Comparison of ENCODE assay signal across 16 cellular contexts in the genomic region with DNA sequence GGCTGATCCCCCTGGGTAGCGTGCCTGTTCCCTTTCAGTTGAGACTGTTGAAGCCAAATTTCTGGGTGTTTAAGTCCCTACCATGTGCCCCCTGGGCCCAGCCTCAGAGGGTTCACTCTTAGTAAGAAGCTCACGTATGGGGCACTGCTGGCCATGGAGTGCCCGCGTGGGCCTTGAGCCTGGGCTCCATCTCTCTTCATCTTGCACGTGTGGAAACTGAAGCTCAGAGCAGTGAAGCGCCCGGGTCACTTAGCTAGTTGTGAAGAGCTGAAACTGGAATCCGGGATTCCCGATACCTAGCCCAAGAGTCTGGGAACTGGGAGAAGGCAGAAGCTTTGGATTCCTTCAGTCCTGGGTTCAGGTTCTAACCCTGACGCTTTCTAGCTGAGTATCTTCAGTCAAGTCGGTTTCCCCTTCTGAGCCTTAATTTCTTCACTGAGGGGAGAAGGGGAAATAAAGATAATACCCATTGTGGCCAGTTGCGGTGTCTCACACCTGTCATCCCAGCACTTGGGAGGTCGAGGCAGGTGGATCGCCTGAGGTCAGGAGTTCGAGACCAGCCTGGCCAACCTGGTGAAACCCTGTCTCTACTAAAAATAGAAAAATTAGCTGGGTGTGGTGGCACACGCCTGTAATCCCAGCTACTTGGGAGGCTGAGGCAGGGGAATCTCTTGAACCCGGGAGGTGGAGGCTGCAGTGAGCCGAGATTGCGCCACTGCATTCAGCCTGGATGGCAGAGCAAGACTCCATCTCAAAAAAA.
DNase-seq lines count a peak whose midpoint lies in the region; ATAC-seq and TF ChIP-seq lines count a peak whose summit lies in the region.
"Had no signal": no experiment of that assay in that cellular context is flagged by ENCODE, and none has a peak within 500 bp of the region (broad histone marks: within the 10 kb centered on the region; RNA-seq: fewer than 3 reads in every experiment).

No MANE protein-coding gene starts in this region.

- peak; percentile 52 for DNase-seq in activated CD8-positive, alpha-beta memory T cell treated with anti-CD3 and anti-CD28 coated beads for 24 hours
- no peak for DNase-seq in activated CD8-positive, alpha-beta memory T cell treated with anti-CD3 and anti-CD28 coated beads, Interleukin-2, amount 50 U/mL, for 4 hours
- DNase-seq in body of pancreas, result peak in 1 of 4 donors; percentile 10
- DNase-seq in mesenchymal stem cell, result no peak
- peak; percentile 11 for DNase-seq in testis
- DNase-seq in GOT3 (lab: John Stamatoyannopoulos, UW), result no peak
- no peak for DNase-seq in tibial nerve (ENCODE audit: low spot score in 2 of 2)
- DNase-seq: activated naive CD4-positive, alpha-beta T cell treated with anti-CD3 and anti-CD28 coated beads, Interleukin-2, amount 10 ng/mL, durations not matched to agents 7 days and 5 days; CD8-positive, alpha-beta memory T cell; NCI-H1436 treated with DMSO at 0.1 percent for 48 hours; NCI-H345; T-helper 2 cell had no signal

- no peak overlapping the region for H3K4me3 ChIP-seq in body of pancreas
- no peak overlapping the region for H3K4me3 ChIP-seq in mesenchymal stem cell (ENCODE audit: insufficient read depth in 1 of 2, low read depth in 1 of 2, low read length in 2 of 2)
- H3K4me3 ChIP-seq in testis, result no peak overlapping the region
- H3K4me3 ChIP-seq in tibial nerve, result no peak overlapping the region
- H3K4me3 ChIP-seq: mucosa of descending colon, ovary had no signal

- H3K36me3 ChIP-seq in body of pancreas (replicated peaks in 1 of 2; ENCODE audit: insufficient read depth in 1 of 2, low read depth in 2 of 2), result no peaks in the 10 kb centered on the region
- peaks cover 0 to 9% of the 10 kb centered on the region in 2 experiments for H3K36me3 ChIP-seq in mesenchymal stem cell (ENCODE audit: control insufficient read depth in 1 of 2, insufficient read depth in 2 of 2, low read depth in 1 of 2, low read length in 2 of 2)
- H3K36me3 ChIP-seq in testis (ENCODE audit: low read depth, missing control alignments), result no peaks in the 10 kb centered on the region
- H3K36me3 ChIP-seq in tibial nerve, result no peaks in the 10 kb centered on the region
- H3K36me3 ChIP-seq: ovary had no signal

- no peak overlapping the region for H3K14ac ChIP-seq in mesenchymal stem cell (ENCODE audit: low read length in 2 of 2)

- H3K18ac ChIP-seq in mesenchymal stem cell (ENCODE audit: low read depth in 1 of 2, low read length in 2 of 2), result no peak overlapping the region

- H2BK120ac ChIP-seq in mesenchymal stem cell (ENCODE audit: low read depth, low read length), result no peak overlapping the region

- H3K4me1 ChIP-seq in body of pancreas (peaks cover 21% of the 10 kb centered on the region), mesenchymal stem cell (ENCODE audit: control insufficient read depth, insufficient read depth, low read depth, low read length) (peaks cover 18% of the 10 kb centered on the region), testis (peaks cover 5% of the 10 kb centered on the region), tibial nerve (peaks cover 0 to 43% (median 30%) of the 10 kb centered on the region in 4 donors)

- H2BK12ac ChIP-seq in mesenchymal stem cell (ENCODE audit: low read length in 2 of 2), result no peak overlapping the region

- no peaks in the 10 kb centered on the region for H3K9me3 ChIP-seq in body of pancreas
- no peaks in the 10 kb centered on the region for H3K9me3 ChIP-seq in mesenchymal stem cell (ENCODE audit: control insufficient read depth, low read length)
- H3K9me3 ChIP-seq in testis, result no peaks in the 10 kb centered on the region
- H3K9me3 ChIP-seq in tibial nerve, result no peaks in the 10 kb centered on the region
- H3K9me3 ChIP-seq: mucosa of descending colon, ovary had no signal

- H3K27ac ChIP-seq in body of pancreas (peak overlapping the region; percentile 74 to 96 (median 82)), mesenchymal stem cell (ENCODE audit: low read length, poor library complexity, severe bottlenecking) (no peak overlapping the region), testis (no peak overlapping the region), tibial nerve (peak overlapping the region in 2 of 4 donors; percentile 65 to 75)
- H3K27ac ChIP-seq: ovary had no signal

- no peak overlapping the region for H3K4me2 ChIP-seq in mesenchymal stem cell (ENCODE audit: low read length, poor library complexity, severe bottlenecking)

- H4K91ac ChIP-seq in mesenchymal stem cell (ENCODE audit: low read length), result no peak overlapping the region

- ATAC-seq in body of pancreas (no peak), GM21381 (IDR thresholded peaks at IDR 0.05; ENCODE audit: unreplicated experiment) (no peak)
- ATAC-seq: stimulated activated memory B cell treated with anti-CD40 and anti-IgM and Interleukin-4, amounts not matched to agents 10 μg/mL and 1 μg/mL and 100 μg/mL, for 72 hours had no signal

- intact Hi-C loops in body of pancreas (cut with DNase I) (no loop called here), testis (cut with DNase I; ENCODE audit: low total_unique reads) (no loop called here)

- H2BK15ac ChIP-seq in mesenchymal stem cell (ENCODE audit: low read depth, poor library complexity, severe bottlenecking), result peak overlapping the region; percentile 60

- TF ChIP-seq POLR2A in body of pancreas (IDR thresholded peaks at IDR 0.05) (no peak), testis (IDR thresholded peaks at IDR 0.05) (no peak), tibial nerve (IDR thresholded peaks at IDR 0.05) (no peak)

- TF ChIP-seq EP300 in tibial nerve (IDR thresholded peaks at IDR 0.05), result no peak

- no peak overlapping the region for H4K8ac ChIP-seq in mesenchymal stem cell (ENCODE audit: low read length)

- H3K27me3 ChIP-seq in body of pancreas, result no peaks in the 10 kb centered on the region
- H3K27me3 ChIP-seq in mesenchymal stem cell (ENCODE audit: control insufficient read depth in 1 of 2, insufficient read depth in 1 of 2, low read length in 2 of 2), result peaks cover 0 to 11% of the 10 kb centered on the region in 2 experiments
- no peaks in the 10 kb centered on the region for H3K27me3 ChIP-seq in testis
- no peaks in the 10 kb centered on the region for H3K27me3 ChIP-seq in tibial nerve
- H3K27me3 ChIP-seq: ovary had no signal

- H2AK5ac ChIP-seq in mesenchymal stem cell (ENCODE audit: low read length, severe bottlenecking), result peak overlapping the region; percentile 32

- TF ChIP-seq CTCF in body of pancreas (IDR thresholded peaks at IDR 0.05) (no peak), testis (IDR thresholded peaks at IDR 0.05) (no peak), tibial nerve (IDR thresholded peaks at IDR 0.05) (no peak)

- no peak overlapping the region for H2AFZ ChIP-seq in mesenchymal stem cell (ENCODE audit: low read depth, low read length)

- no peak overlapping the region for H3K9ac ChIP-seq in mesenchymal stem cell (ENCODE audit: low read length)

- 93 to 96% methylated on average over 12 to 19 of the region's 19 CpGs for WGBS in body of pancreas, 2 donors
- 95% methylated on average over 16 of the region's 19 CpGs for WGBS in mesenchymal stem cell
- 93 to 96% methylated on average over 19 of the region's 19 CpGs for whole genome bisulfite sequencing in testis, 2 donors
- 91 to 97% methylated on average over 19 of the region's 19 CpGs for WGBS in tibial nerve, 2 donors

- no peak overlapping the region for H3K23ac ChIP-seq in mesenchymal stem cell (ENCODE audit: low read length in 2 of 2)

- no peak overlapping the region for H3K4ac ChIP-seq in mesenchymal stem cell (ENCODE audit: low read depth in 1 of 2, low read length in 2 of 2)

- H3K79me1 ChIP-seq in mesenchymal stem cell (replicated peaks; ENCODE audit: low read length, poor library complexity, severe bottlenecking), result peaks cover 2% of the 10 kb centered on the region

- no peak overlapping the region for H2BK5ac ChIP-seq in mesenchymal stem cell (ENCODE audit: low read depth, low read length, poor library complexity, severe bottlenecking)

Comparison
In these comparisons a context has a peak if more than half of its experiments do, and no peak if none do; other contexts are left out.
1. DNase-seq: peak in activated CD8-positive, alpha-beta memory T cell treated with anti-CD3 and anti-CD28 coated beads for 24 hours (single experiment) and testis (single experiment); none in activated CD8-positive, alpha-beta memory T cell treated with anti-CD3 and anti-CD28 coated beads, Interleukin-2, amount 50 U/mL, for 4 hours (single experiment), mesenchymal stem cell (single experiment), GOT3 (single experiment) and tibial nerve (0 of 2).
2. H3K27ac ChIP-seq: peak in body of pancreas (4 of 4); none in mesenchymal stem cell (single experiment) and testis (0 of 2).